Comparison of ENCODE assay signal across 15 cellular contexts in genomic region chr3:124888482-124889441, GRCh38. TPM values are rescaled to one million over a fixed set of nuclear protein-coding genes. Genes with fewer than 3 reads are reported as not detected.
DNase-seq lines count a peak whose midpoint lies in the region; ATAC-seq, FAIRE-seq and TF ChIP-seq lines count a peak whose summit lies in the region.
"Had no signal": no experiment of that assay in that cellular context is flagged by ENCODE, and none has a peak within 500 bp of the region (broad histone marks: within the 10 kb centered on the region; RNA-seq: fewer than 3 reads in every experiment).

No MANE protein-coding gene starts in this region.

- H3K4me2 ChIP-seq in HepG2 (ENCODE audit: low read depth, low read length): no peak overlapping the region; the same call in 1 of the 2 replicates

- no peak overlapping the region for H2AFZ ChIP-seq in HepG2 (ENCODE audit: low read length)

- H3K27ac ChIP-seq in HepG2 (ENCODE audit: extremely low read length, insufficient read depth, low read length) (no peak overlapping the region), right lobe of liver (no peak overlapping the region)
- H3K27ac ChIP-seq: BLaER1 had no signal

- H3K9me3 ChIP-seq in HepG2 (ENCODE audit: low read length): no peaks in the 10 kb centered on the region
- no peaks in the 10 kb centered on the region for H3K9me3 ChIP-seq in right lobe of liver
- H3K9me3 ChIP-seq: BLaER1, body of pancreas, heart right ventricle had no signal

- in situ Hi-C loops in HepG2 (cut with HindIII; ENCODE audit: extremely low pct_ligation_motif_present, low pct_unique_long_range_greater_than_20kb): no loop called here

- TF ChIP-seq CTCF in HepG2 (CRISPR knock-in tag; IDR thresholded peaks at IDR 0.05) (no peak), right lobe of liver (IDR thresholded peaks at IDR 0.05) (no peak)

- peaks cover 42% of the 10 kb centered on the region for H3K27me3 Mint-ChIP-seq in activated T-helper 17 cell treated with anti-CD3 and anti-CD28 coated beads, Interleukin-2, amount 50 U/mL, for 72 hours
- H3K27me3 Mint-ChIP-seq in memory B cell: peaks cover 26% of the 10 kb centered on the region

- no peak overlapping the region for H3K4me3 ChIP-seq in HepG2 (replicated peaks in 1 of 3; ENCODE audit: insufficient read depth in 1 of 3, low read depth in 2 of 3, low read length in 3 of 3)
- H3K4me3 ChIP-seq in right lobe of liver: no peak overlapping the region
- H3K4me3 ChIP-seq: body of pancreas had no signal

- H3K9me3 Mint-ChIP-seq in activated T-helper 17 cell treated with anti-CD3 and anti-CD28 coated beads, Interleukin-2, amount 50 U/mL, for 72 hours: no peaks in the 10 kb centered on the region
- no peaks in the 10 kb centered on the region for H3K9me3 Mint-ChIP-seq in memory B cell
- H3K9me3 Mint-ChIP-seq: stimulated activated memory B cell treated with anti-CD40 and anti-IgM and Interleukin-4, amounts not matched to agents 10 μg/mL and 1 μg/mL and 100 μg/mL, for 72 hours had no signal

- H3K79me2 ChIP-seq in HepG2 (ENCODE audit: insufficient read depth, low read length): peaks cover 24% of the 10 kb centered on the region

- TF ChIP-seq RAD21 in HepG2 (CRISPR knock-in tag; IDR thresholded peaks at IDR 0.05): no peak

- TF ChIP-seq EP300 in HepG2 (IDR thresholded peaks at IDR 0.05; ENCODE audit: low read depth in 2 of 2, low read length in 2 of 2): no peak
- no peak for TF ChIP-seq EP300 in HepG2 (CRISPR knock-in tag; IDR thresholded peaks at IDR 0.05; ENCODE audit: borderline replicate concordance)

- H3K4me1 Mint-ChIP-seq in activated T-helper 17 cell treated with anti-CD3 and anti-CD28 coated beads, Interleukin-2, amount 50 U/mL, for 72 hours: no peaks in the 10 kb centered on the region
- peaks cover 8% of the 10 kb centered on the region for H3K4me1 Mint-ChIP-seq in memory B cell

- no peak overlapping the region for H3K27ac Mint-ChIP-seq in activated T-helper 17 cell treated with anti-CD3 and anti-CD28 coated beads, Interleukin-2, amount 50 U/mL, for 72 hours
- H3K27ac Mint-ChIP-seq in memory B cell: no peak overlapping the region
- H3K27ac Mint-ChIP-seq: stimulated activated memory B cell treated with anti-CD40 and anti-IgM and Interleukin-4, amounts not matched to agents 10 μg/mL and 1 μg/mL and 100 μg/mL, for 72 hours had no signal

- TSS peak; percentile 71 for BruUV-seq in HepG2 (replicated peaks; lab: Mats Ljungman, UMichigan)

- FAIRE-seq in HepG2 (lab: Jason Lieb, UNC): no peak
- FAIRE-seq: G401.6 had no signal

- ATAC-seq in HepG2: no peak
- ATAC-seq in right lobe of liver: no peak
- no peak for ATAC-seq in activated T-helper 17 cell treated with anti-CD3 and anti-CD28 coated beads, Interleukin-2, amount 50 U/mL, for 72 hours (replicated peaks)
- ATAC-seq in memory B cell (ENCODE audit: low read depth): no peak
- no peak for ATAC-seq in HG03457 (IDR thresholded peaks at IDR 0.05; ENCODE audit: unreplicated experiment)
- ATAC-seq: body of pancreas; stimulated activated memory B cell treated with anti-CD40 and anti-IgM and Interleukin-4, amounts not matched to agents 10 μg/mL and 1 μg/mL and 100 μg/mL, for 72 hours had no signal

- DNase-seq in HepG2 (ENCODE audit: low spot score) (no peak), right lobe of liver (no peak), memory B cell (ENCODE audit: low spot score in 2 of 2) (no peak), NCI-H1417 (lab: John Stamatoyannopoulos, UW) (no peak), mucosa of gallbladder (ENCODE audit: low spot score) (no peak), DMS153 (lab: John Stamatoyannopoulos, UW) (no peak)
- DNase-seq: body of pancreas, heart right ventricle, NCI-H1436 treated with DMSO at 0.1 percent for 48 hours had no signal

- CTCF ChIA-PET in HepG2 (lab: Yijun Ruan, JAX; ENCODE audit: low intra/inter-chr PET ratio, low total read pairs): no interaction called here

- no peak for TF ChIP-seq POLR2A in HepG2 (IDR thresholded peaks at IDR 0.05; ENCODE audit: insufficient read depth in 1 of 2, low read depth in 2 of 2, low read length in 2 of 2)
- TF ChIP-seq POLR2A in right lobe of liver (IDR thresholded peaks at IDR 0.05): no peak

- H3K4me3 Mint-ChIP-seq in activated T-helper 17 cell treated with anti-CD3 and anti-CD28 coated beads, Interleukin-2, amount 50 U/mL, for 72 hours: peak overlapping the region; percentile 54
- peak overlapping the region; percentile 83 for H3K4me3 Mint-ChIP-seq in memory B cell

- H3K36me3 ChIP-seq in HepG2 (replicated peaks in 1 of 2; ENCODE audit: control insufficient read depth in 1 of 2, insufficient read depth in 2 of 2, low read length in 2 of 2) (peaks cover 0 to 1% of the 10 kb centered on the region in 2 experiments; a peak in 1 of 5 replicates), right lobe of liver (peaks cover 0 to 1% (median 0%) of the 10 kb centered on the region in 4 donors)
- H3K36me3 ChIP-seq: BLaER1 had no signal

- no peaks in the 10 kb centered on the region for H3K36me3 Mint-ChIP-seq in activated T-helper 17 cell treated with anti-CD3 and anti-CD28 coated beads, Interleukin-2, amount 50 U/mL, for 72 hours (ENCODE audit: low read depth)
- no peaks in the 10 kb centered on the region for H3K36me3 Mint-ChIP-seq in memory B cell
- H3K36me3 Mint-ChIP-seq: stimulated activated memory B cell treated with anti-CD40 and anti-IgM and Interleukin-4, amounts not matched to agents 10 μg/mL and 1 μg/mL and 100 μg/mL, for 72 hours had no signal

- H4K20me1 ChIP-seq in HepG2 (ENCODE audit: insufficient read depth, low read length): no peaks in the 10 kb centered on the region

- H3K27me3 ChIP-seq in HepG2 (ENCODE audit: control insufficient read depth in 1 of 2, insufficient read depth in 2 of 2, low read length in 2 of 2) (no peaks in the 10 kb centered on the region), right lobe of liver (no peaks in the 10 kb centered on the region)
- H3K27me3 ChIP-seq: body of pancreas had no signal

- H3K4me1 ChIP-seq in HepG2 (ENCODE audit: insufficient read depth, low read length): peaks cover 47% of the 10 kb centered on the region
- peaks cover 0 to 14% (median 0%) of the 10 kb centered on the region in 4 donors for H3K4me1 ChIP-seq in right lobe of liver

- no peak overlapping the region for H3K9ac ChIP-seq in HepG2 (ENCODE audit: insufficient read depth, low read depth, low read length)
- H3K9ac ChIP-seq: BLaER1 had no signal

- intact Hi-C loops in HepG2 (cut with micrococcal nuclease; ENCODE audit: unreplicated experiment): loop anchor here (5.0 kb wide), 1 partner anchor 126 kb away; no protein-coding TSS in a partner anchor
- intact Hi-C loops in right lobe of liver (cut with DNase I): loop anchor here in 1 of 2 donors (10.0 kb wide), 1 partner anchor 54 kb away; no protein-coding TSS in a partner anchor

- POLR2A ChIA-PET in HepG2 (lab: Yijun Ruan, JAX): interaction anchor here (1.1 to 2.4 kb wide), 3 partner anchors 12 to 76 kb away, joined by 3 to 6 read pairs (median 6); no protein-coding TSS in a partner anchor

- 59% methylated on average over 8 of the region's 8 CpGs for WGBS in HepG2 (ENCODE audit: low lambda C conversion rate)
- WGBS in right lobe of liver (ENCODE audit: insufficient coverage, low coverage, low lambda C conversion rate, missing lambda C conversion rate): 83% methylated on average over 8 of the region's 8 CpGs

RNA-seq across cellular contexts. Expression of gene ITGB5, which starts 1.6 kb away (rescaled TPM):
- total RNA-seq in HepG2 (2016; rRNA removed; fragmentation: Illumina TruSeq; extraction: Trizol): 50.2 and 74.1 TPM in 2 replicates
- 11.6 and 14.5 TPM in 2 replicates for total RNA-seq in HepG2 (2016; cell fraction: cytosol; rRNA removed; fragmentation: Illumina TruSeq; extraction: Trizol; ENCODE audit: low read depth)
- total RNA-seq in HepG2 (2016; cell fraction: insoluble cytoplasmic fraction; rRNA removed; fragmentation: Illumina TruSeq; extraction: Trizol): 36.8 and 80.8 TPM in 2 replicates
- 42.5 and 45.5 TPM in 2 replicates for total RNA-seq in HepG2 (2016; cell fraction: membrane; rRNA removed; fragmentation: Illumina TruSeq; extraction: Trizol)
- 56.3 and 70.0 TPM in 2 replicates for total RNA-seq in HepG2 (2016; cell fraction: nucleus; rRNA removed; fragmentation: Illumina TruSeq; extraction: Trizol)
- polyA plus RNA-seq in HepG2 (2011; rRNA removed): 343 and 356 TPM in 2 replicates
- 228 and 302 TPM in 2 replicates for polyA plus RNA-seq in HepG2 (2011; cell fraction: cytosol; rRNA removed)
- 259 and 313 TPM in 2 replicates for polyA plus RNA-seq in HepG2 (2011; cell fraction: nucleus; rRNA removed)
- polyA plus RNA-seq in HepG2 (2012): 127 and 130 TPM in 2 replicates
- polyA plus RNA-seq in HepG2 (2016; cell fraction: cytosol; fragmentation: Illumina TruSeq; extraction: Trizol; ENCODE audit: low read depth): 14.7 and 15.8 TPM in 2 replicates
- 45.2 and 59.6 TPM in 2 replicates for polyA plus RNA-seq in HepG2 (2016; cell fraction: insoluble cytoplasmic fraction; fragmentation: Illumina TruSeq; extraction: Trizol; ENCODE audit: low read depth)
- 33.4 and 35.8 TPM in 2 replicates for polyA plus RNA-seq in HepG2 (2016; cell fraction: membrane; fragmentation: Illumina TruSeq; extraction: Trizol; ENCODE audit: low read depth)
- polyA plus RNA-seq in HepG2 (2016; cell fraction: nucleus; fragmentation: Illumina TruSeq; extraction: Trizol; ENCODE audit: insufficient read depth, low read depth): 100 and 107 TPM in 2 replicates
- polyA minus RNA-seq in HepG2 (2011; rRNA and poly(A)+ RNA removed; ENCODE audit: low replicate concordance): 84.8 and 423 TPM in 2 replicates
- 148 and 170 TPM in 2 replicates for polyA minus RNA-seq in HepG2 (2011; cell fraction: cytosol; rRNA and poly(A)+ RNA removed)
- polyA minus RNA-seq in HepG2 (2011; cell fraction: nucleus; rRNA and poly(A)+ RNA removed): 147 and 160 TPM in 2 replicates
- total RNA-seq in right lobe of liver: 100 to 1,000 TPM in 3 of 6 experiments, 10 to 100 TPM in 3; 61.3 to 125 (median 98.4) TPM
- 1 to 10 TPM in 1 of 2 donors, under 1 TPM in 1; 0.61 to 1.1 TPM for total RNA-seq in activated T-helper 17 cell treated with anti-CD3 and anti-CD28 coated beads, Interleukin-2, amount 50 U/mL, for 72 hours
- total RNA-seq in mucosa of gallbladder: 257 TPM

RNA-seq across cellular contexts. Expression of gene MUC13, which starts 45.8 kb away (rescaled TPM):
- total RNA-seq in HepG2 (2016; rRNA removed; fragmentation: Illumina TruSeq; extraction: Trizol): 0.04 TPM in 1 of 2 replicates, not detected in the other
- not detected in 2 replicates for total RNA-seq in HepG2 (2016; cell fraction: cytosol; rRNA removed; fragmentation: Illumina TruSeq; extraction: Trizol; ENCODE audit: low read depth)
- total RNA-seq in HepG2 (2016; cell fraction: insoluble cytoplasmic fraction; rRNA removed; fragmentation: Illumina TruSeq; extraction: Trizol): not detected in 2 replicates
- total RNA-seq in HepG2 (2016; cell fraction: membrane; rRNA removed; fragmentation: Illumina TruSeq; extraction: Trizol): not detected in 2 replicates
- not detected in 2 replicates for total RNA-seq in HepG2 (2016; cell fraction: nucleus; rRNA removed; fragmentation: Illumina TruSeq; extraction: Trizol)
- 1.2 TPM in 2 replicates for polyA plus RNA-seq in HepG2 (2011; rRNA removed)
- polyA plus RNA-seq in HepG2 (2011; cell fraction: cytosol; rRNA removed): 0.51 and 1.1 TPM in 2 replicates
- 0.34 and 0.50 TPM in 2 replicates for polyA plus RNA-seq in HepG2 (2011; cell fraction: nucleus; rRNA removed)
- polyA plus RNA-seq in HepG2 (2012): 0.75 and 1.7 TPM in 2 replicates
- not detected in 2 replicates for polyA plus RNA-seq in HepG2 (2016; cell fraction: cytosol; fragmentation: Illumina TruSeq; extraction: Trizol; ENCODE audit: low read depth)
- not detected in 2 replicates for polyA plus RNA-seq in HepG2 (2016; cell fraction: insoluble cytoplasmic fraction; fragmentation: Illumina TruSeq; extraction: Trizol; ENCODE audit: low read depth)
- 0.06 TPM in 1 of 2 replicates, not detected in the other for polyA plus RNA-seq in HepG2 (2016; cell fraction: membrane; fragmentation: Illumina TruSeq; extraction: Trizol; ENCODE audit: low read depth)
- 0.21 TPM in 1 of 2 replicates, not detected in the other for polyA plus RNA-seq in HepG2 (2016; cell fraction: nucleus; fragmentation: Illumina TruSeq; extraction: Trizol; ENCODE audit: insufficient read depth, low read depth)
- 0.20 and 2.0 TPM in 2 replicates for polyA minus RNA-seq in HepG2 (2011; rRNA and poly(A)+ RNA removed; ENCODE audit: low replicate concordance)
- polyA minus RNA-seq in HepG2 (2011; cell fraction: cytosol; rRNA and poly(A)+ RNA removed): 0.26 and 0.49 TPM in 2 replicates
- 0.62 and 1.0 TPM in 2 replicates for polyA minus RNA-seq in HepG2 (2011; cell fraction: nucleus; rRNA and poly(A)+ RNA removed)
- total RNA-seq in right lobe of liver: 1 to 10 TPM in 3 of 6 experiments, not detected in 3; 1.9 to 4.5 (median 2.1) TPM
- total RNA-seq in activated T-helper 17 cell treated with anti-CD3 and anti-CD28 coated beads, Interleukin-2, amount 50 U/mL, for 72 hours: not detected
- 248 TPM for total RNA-seq in mucosa of gallbladder
- total RNA-seq: lower leg skin had no signal

Comparison
In these comparisons a context has a peak if more than half of its experiments do, and no peak if none do; other contexts are left out.
1. RNA of gene ITGB5, which starts 1.6 kb away (total RNA-seq): 257 TPM in mucosa of gallbladder (single experiment), 61.3 to 125 TPM in right lobe of liver and 11.6 to 80.8 TPM in HepG2; 0.61 to 1.1 TPM in activated T-helper 17 cell treated with anti-CD3 and anti-CD28 coated beads, Interleukin-2, amount 50 U/mL, for 72 hours; every median in the first group is over 4 times any median in the second.
2. RNA of gene MUC13, which starts 45.8 kb away (total RNA-seq): 248 TPM in mucosa of gallbladder (single experiment); 1.9 to 4.5 TPM in right lobe of liver, 0.04 TPM in HepG2 and not detected in activated T-helper 17 cell treated with anti-CD3 and anti-CD28 coated beads, Interleukin-2, amount 50 U/mL, for 72 hours; every median in the first group is over 10 times any median in the second.